21 cellular contexts compared by ENCODE assay signal in genomic region chr13:20927858-20928257, GRCh38.
"Had no signal": no experiment of that assay in that cellular context is flagged by ENCODE, and none has a peak within 500 bp of the region (broad histone marks: within the 10 kb centered on the region; RNA-seq: fewer than 3 reads in every experiment).

No MANE protein-coding gene starts in this region.

- H3K4me3 ChIP-seq: MG63, SJCRH30 had no signal

- H3K27ac ChIP-seq: RWPE1, SJCRH30 had no signal

- FAIRE-seq: HepG2 had no signal

- H3K9me3 ChIP-seq: MG63, SJCRH30 had no signal

- ATAC-seq: HepG2, SK-N-SH treated with all-trans-retinoic acid at 6 μM for 48 hours had no signal

- H3K36me3 ChIP-seq: MG63, SJCRH30 had no signal

- H3K27me3 ChIP-seq: MG63, SJCRH30 had no signal

- DNase-seq: IMR-90, Karpas-422, KG1, MG63, NCI-H1092, NCI-H1105 treated with DMSO at 0.1 percent for 48 hours, NCI-H1417 treated with DMSO at 0.1 percent for 48 hours, NCI-H146, NCI-H1694 treated with DMSO at 0.1 percent for 48 hours, NCI-H1930, NCI-H2081, NCI-H2107, NCI-H2227 treated with DMSO at 0.1 percent for 48 hours, NCI-H524, NCI-H526 treated with DMSO at 0.1 percent for 48 hours, NCI-H748 treated with DMSO at 0.1 percent for 48 hours, SHP77, SJCRH30 had no signal
